21 cellular contexts compared by ENCODE assay signal in the genomic region with DNA sequence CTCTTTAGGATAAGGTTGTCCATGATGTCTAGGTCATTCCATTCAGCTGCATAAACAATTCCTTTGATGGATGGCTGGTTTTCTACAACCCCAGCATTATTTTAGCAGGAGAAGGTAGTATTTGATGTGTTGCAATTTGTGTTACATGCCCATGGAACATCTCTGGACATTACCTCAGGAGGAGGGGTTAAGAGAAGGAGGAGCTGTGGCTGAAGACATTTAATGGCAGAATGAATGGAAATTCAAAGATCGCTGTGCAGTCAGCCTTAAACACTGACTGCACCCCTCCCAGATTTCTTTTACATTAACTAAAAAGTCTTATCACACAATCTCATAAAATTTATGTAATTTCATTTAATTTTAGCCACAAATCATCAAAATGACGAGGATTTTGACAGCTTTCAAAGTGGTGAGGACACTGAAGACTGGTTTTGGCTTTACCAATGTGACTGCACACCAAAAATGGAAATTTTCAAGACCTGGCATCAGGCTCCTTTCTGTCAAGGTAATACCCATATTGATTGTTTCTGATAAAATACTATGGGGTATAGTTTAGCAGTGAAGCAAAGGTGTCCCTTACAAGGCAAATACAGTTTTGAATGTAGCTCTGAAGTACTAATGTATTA. TPM values are rescaled to one million over a fixed set of nuclear protein-coding genes. Genes with fewer than 3 reads are reported as not detected.
DNase-seq lines count a peak whose midpoint lies in the region; ATAC-seq and TF ChIP-seq lines count a peak whose summit lies in the region.
"Had no signal": no experiment of that assay in that cellular context is flagged by ENCODE, and none has a peak within 500 bp of the region (broad histone marks: within the 10 kb centered on the region; RNA-seq: fewer than 3 reads in every experiment).

Gene CPS1, plus strand, starts transcription at position 245 of the 626 bp plus-strand sequence. Its CDS starts 135 bp downstream, at position 380.

- no peaks in the 10 kb centered on the region for H3K9me3 Mint-ChIP-seq in activated CD4-positive, alpha-beta T cell treated with anti-CD3 and anti-CD28 coated beads, Interleukin-2, amount 10 ng/mL, durations not matched to agents 24 days and 14 days

- no peak within 1 kb of the TSS for H3K4me3 Mint-ChIP-seq in activated CD4-positive, alpha-beta T cell treated with anti-CD3 and anti-CD28 coated beads, Interleukin-2, amount 10 ng/mL, durations not matched to agents 24 days and 14 days
- H3K4me3 Mint-ChIP-seq: activated naive CD8-positive, alpha-beta T cell had no signal

- ATAC-seq in HG03139 (IDR thresholded peaks at IDR 0.05; ENCODE audit: unreplicated experiment) = no peak
- ATAC-seq: activated CD4-positive, CD25-positive, alpha-beta regulatory T cell treated with anti-CD3 and anti-CD28 coated beads, Interleukin-2, amount 50 U/mL, for 24 hours; gastrocnemius medialis; Panc1 had no signal

- DNase-seq in H4 (ENCODE audit: low spot score) (no peak), RPMI7951 (ENCODE audit: low read depth) (no peak), fibroblast of villous mesenchyme (ENCODE audit: low read depth) (no peak), pulmonary artery endothelial cell (ENCODE audit: low read depth, low spot score) (no peak), NCI-H748 (lab: John Stamatoyannopoulos, UW; ENCODE audit: unreplicated experiment) (no peak)
- DNase-seq in activated CD4-positive, alpha-beta T cell treated with anti-CD3 and anti-CD28 coated beads, Interleukin-2, amount 10 ng/mL, durations not matched to agents 24 days and 14 days = no peak
- no peak for DNase-seq in activated T-cell treated with anti-CD3 and anti-CD28 coated beads, Interleukin-2, amount 50 U/mL, for 1 hour
- DNase-seq: activated CD8-positive, alpha-beta memory T cell treated with anti-CD3 and anti-CD28 coated beads for 24 hours; cortex of kidney; gastrocnemius medialis; GM23248; midbrain; NCI-H1694; NCI-H748 treated with DMSO at 0.1 percent for 48 hours; retina; stimulated activated CD4-positive, alpha-beta T cell treated with anti-CD3 and anti-CD28 coated beads, Interleukin-15, amount 100 ng/mL, for 24 hours had no signal

- H3K4me3 ChIP-seq in fibroblast of villous mesenchyme (ENCODE audit: low read depth, low read length) = no peak within 1 kb of the TSS
- H3K4me3 ChIP-seq: gastrocnemius medialis, GM23248, suprapubic skin had no signal

- TF ChIP-seq CTCF in fibroblast of villous mesenchyme (IDR thresholded peaks at IDR 0.05; ENCODE audit: insufficient read depth, low read depth, low read length) = no peak

- H3K27me3 Mint-ChIP-seq in activated CD4-positive, alpha-beta T cell treated with anti-CD3 and anti-CD28 coated beads, Interleukin-2, amount 10 ng/mL, durations not matched to agents 24 days and 14 days = no peaks in the 10 kb centered on the region

- intact Hi-C loops in activated CD4-positive, alpha-beta T cell treated with anti-CD3 and anti-CD28 coated beads, Interleukin-2, amount 10 ng/mL, durations not matched to agents 24 days and 14 days (cut with micrococcal nuclease) = no loop called here

- no peaks in the 10 kb centered on the region for H3K4me1 Mint-ChIP-seq in activated CD4-positive, alpha-beta T cell treated with anti-CD3 and anti-CD28 coated beads, Interleukin-2, amount 10 ng/mL, durations not matched to agents 24 days and 14 days

- H3K36me3 Mint-ChIP-seq in activated CD4-positive, alpha-beta T cell treated with anti-CD3 and anti-CD28 coated beads, Interleukin-2, amount 10 ng/mL, durations not matched to agents 24 days and 14 days (ENCODE audit: low read depth) = no peaks in the 10 kb centered on the region
- H3K36me3 Mint-ChIP-seq: activated naive CD8-positive, alpha-beta T cell had no signal

- no peak within 1 kb of the TSS for H3K27ac Mint-ChIP-seq in activated CD4-positive, alpha-beta T cell treated with anti-CD3 and anti-CD28 coated beads, Interleukin-2, amount 10 ng/mL, durations not matched to agents 24 days and 14 days
- H3K27ac Mint-ChIP-seq: activated naive CD8-positive, alpha-beta T cell had no signal

RNA-seq across cellular contexts. Expression of gene CPS1, which starts in this region (rescaled TPM):
- total RNA-seq in H4 (2014; rRNA removed; shearing (Covaris generic)) = 19.3 and 30.4 TPM in 2 replicates
- 46.0 and 49.3 TPM in 2 replicates for total RNA-seq in RPMI7951 (2014; rRNA removed; shearing (Covaris generic))
- total RNA-seq in fibroblast of villous mesenchyme (19.3 and 21.6 TPM in 2 replicates), pulmonary artery endothelial cell (3.9 and 18.0 TPM in 2 replicates)
- total RNA-seq in activated CD4-positive, alpha-beta T cell treated with anti-CD3 and anti-CD28 coated beads, Interleukin-2, amount 10 ng/mL, durations not matched to agents 24 days and 14 days = 0.75 and 0.88 TPM in 2 replicates
